ENCODE assay signal across 21 cellular contexts in the genomic region with DNA sequence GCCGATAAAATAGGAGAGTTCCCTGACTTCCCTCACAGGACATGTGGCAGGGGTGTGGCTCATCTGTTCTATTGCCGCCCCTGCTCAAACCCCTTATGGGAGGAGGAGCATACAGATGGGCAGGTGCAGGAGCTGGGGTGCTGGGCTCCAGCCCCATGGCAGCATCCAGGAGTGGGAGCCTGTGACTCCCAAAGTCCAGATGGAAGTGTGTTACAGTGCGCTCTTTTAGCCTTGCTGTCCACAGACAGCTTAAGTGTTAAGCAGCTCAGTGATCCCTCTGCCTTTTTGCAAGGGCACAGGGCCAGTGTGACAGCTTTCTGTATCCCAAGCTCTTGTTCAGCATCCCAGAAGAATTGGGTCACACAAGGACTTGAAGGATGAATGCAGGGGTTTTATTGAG.
"Had no signal": no experiment of that assay in that cellular context is flagged by ENCODE, and none has a peak within 500 bp of the region (broad histone marks: within the 10 kb centered on the region; RNA-seq: fewer than 3 reads in every experiment).

No MANE protein-coding gene starts in this region.

- DNase-seq: activated CD4-positive, alpha-beta memory T cell treated with anti-CD3 and anti-CD28 coated beads, Interleukin-2, amount 10 ng/mL, durations not matched to agents 7 days and 5 days; activated CD4-positive, alpha-beta T cell treated with anti-CD3 and anti-CD28 coated beads for 36 hours; activated CD4-positive, alpha-beta T cell treated with anti-CD3 and anti-CD28 coated beads, Interleukin-2, amount 50 U/mL, for 1 hour; activated gamma-delta T cell treated with Interleukin-2 at 50 U/mL for 16 hours; activated naive CD4-positive, alpha-beta T cell treated with anti-CD3 and anti-CD28 coated beads, Interleukin-2, amount 10 ng/mL, durations not matched to agents 7 days and 5 days; activated naive CD8-positive, alpha-beta T cell treated with anti-CD3 and anti-CD28 coated beads for 36 hours; activated T-cell treated with anti-CD3 and anti-CD28 coated beads for 4 hours; activated T-cell treated with anti-CD3 and anti-CD28 coated beads, Interleukin-2, amount 50 U/mL, for 72 hours; anterior cingulate cortex; caudate nucleus; MG63; NCI-H1105; NCI-H1436 treated with DMSO at 0.1 percent for 48 hours; NCI-H187; NCI-H2081; NCI-H446; SIG-M5; T-cell; T-helper 2 cell; T1000 had no signal

- H3K27ac Mint-ChIP-seq: activated CD4-positive, alpha-beta memory T cell treated with anti-CD3 and anti-CD28 coated beads, Interleukin-2, amount 10 ng/mL, durations not matched to agents 7 days and 5 days; activated CD4-positive, alpha-beta T cell treated with anti-CD3 and anti-CD28 coated beads for 36 hours; activated naive CD4-positive, alpha-beta T cell treated with anti-CD3 and anti-CD28 coated beads, Interleukin-2, amount 10 ng/mL, durations not matched to agents 7 days and 5 days; activated naive CD8-positive, alpha-beta T cell treated with anti-CD3 and anti-CD28 coated beads for 36 hours; activated T-cell treated with anti-CD3 and anti-CD28 coated beads, Interleukin-2, amount 50 U/mL, for 72 hours; T-cell had no signal

- H3K27me3 Mint-ChIP-seq: activated CD4-positive, alpha-beta memory T cell treated with anti-CD3 and anti-CD28 coated beads, Interleukin-2, amount 10 ng/mL, durations not matched to agents 7 days and 5 days; activated naive CD4-positive, alpha-beta T cell treated with anti-CD3 and anti-CD28 coated beads, Interleukin-2, amount 10 ng/mL, durations not matched to agents 7 days and 5 days; activated naive CD8-positive, alpha-beta T cell treated with anti-CD3 and anti-CD28 coated beads for 36 hours; T-cell had no signal

- H3K9me3 ChIP-seq: MG63 had no signal

- H3K36me3 ChIP-seq: MG63 had no signal

- H3K4me1 Mint-ChIP-seq: activated naive CD4-positive, alpha-beta T cell treated with anti-CD3 and anti-CD28 coated beads, Interleukin-2, amount 10 ng/mL, durations not matched to agents 7 days and 5 days; T-cell had no signal

- H3K4me3 Mint-ChIP-seq: activated CD4-positive, alpha-beta memory T cell treated with anti-CD3 and anti-CD28 coated beads, Interleukin-2, amount 10 ng/mL, durations not matched to agents 7 days and 5 days; activated CD4-positive, alpha-beta T cell treated with anti-CD3 and anti-CD28 coated beads for 36 hours; activated naive CD4-positive, alpha-beta T cell treated with anti-CD3 and anti-CD28 coated beads, Interleukin-2, amount 10 ng/mL, durations not matched to agents 7 days and 5 days; activated naive CD8-positive, alpha-beta T cell treated with anti-CD3 and anti-CD28 coated beads for 36 hours; activated T-cell treated with anti-CD3 and anti-CD28 coated beads, Interleukin-2, amount 50 U/mL, for 72 hours; T-cell had no signal

- H3K36me3 Mint-ChIP-seq: activated naive CD4-positive, alpha-beta T cell treated with anti-CD3 and anti-CD28 coated beads, Interleukin-2, amount 10 ng/mL, durations not matched to agents 7 days and 5 days; activated naive CD8-positive, alpha-beta T cell treated with anti-CD3 and anti-CD28 coated beads for 36 hours; T-cell had no signal

- H3K9me3 Mint-ChIP-seq: activated CD4-positive, alpha-beta memory T cell treated with anti-CD3 and anti-CD28 coated beads, Interleukin-2, amount 10 ng/mL, durations not matched to agents 7 days and 5 days; activated naive CD4-positive, alpha-beta T cell treated with anti-CD3 and anti-CD28 coated beads, Interleukin-2, amount 10 ng/mL, durations not matched to agents 7 days and 5 days; activated T-cell treated with anti-CD3 and anti-CD28 coated beads, Interleukin-2, amount 50 U/mL, for 72 hours; T-cell had no signal

- ATAC-seq: activated CD4-positive, alpha-beta T cell treated with anti-CD3 and anti-CD28 coated beads for 36 hours; activated T-cell treated with anti-CD3 and anti-CD28 coated beads, Interleukin-2, amount 50 U/mL, for 72 hours; T-cell had no signal

- H3K27me3 ChIP-seq: MG63 had no signal

- H3K4me3 ChIP-seq: MG63, SK-N-MC had no signal
